ENCODE assay signal across 16 cellular contexts in genomic region chr20:61482901-61483300, GRCh38.
"Had no signal": no experiment of that assay in that cellular context is flagged by ENCODE, and none has a peak within 500 bp of the region (broad histone marks: within the 10 kb centered on the region; RNA-seq: fewer than 3 reads in every experiment).

No MANE protein-coding gene starts in this region.

- DNase-seq: dermis blood vessel endothelial cell; dorsolateral prefrontal cortex; effector CD4-positive, alpha-beta T cell; effector memory CD4-positive, alpha-beta T cell; heart left ventricle; hippocampal formation; left cardiac atrium; left lung; left ventricle myocardium superior; lower lobe of right lung; mesendoderm; midbrain had no signal

- H3K27ac ChIP-seq: coronary artery, dorsolateral prefrontal cortex, esophagus muscularis mucosa, foreskin keratinocyte, gastroesophageal sphincter, heart left ventricle, left lung, lower lobe of right lung had no signal

- H3K27me3 ChIP-seq: foreskin keratinocyte had no signal

- ATAC-seq: gastroesophageal sphincter, heart left ventricle, left lung, left ventricle myocardium superior, lower lobe of right lung had no signal

- H3K4me3 ChIP-seq: coronary artery, dorsolateral prefrontal cortex, esophagus muscularis mucosa, gastroesophageal sphincter, heart left ventricle, left lung, lower lobe of right lung had no signal

- H3K36me3 ChIP-seq: esophagus muscularis mucosa, gastroesophageal sphincter, heart left ventricle, left lung, lower lobe of right lung had no signal

- H3K4me1 ChIP-seq: esophagus muscularis mucosa, foreskin keratinocyte, gastroesophageal sphincter, heart left ventricle, left lung, lower lobe of right lung had no signal

- H3K9me3 ChIP-seq: esophagus muscularis mucosa, lower lobe of right lung had no signal
